Comparison of ENCODE assay signal across 8 cellular contexts in genomic region chr9:41272879-41273548, GRCh38.
DNase-seq lines count a peak whose midpoint lies in the region; ATAC-seq and TF ChIP-seq lines count a peak whose summit lies in the region.
"Not testable (repeated sequence)": the region's sequence is repeated elsewhere in the genome, so short reads cannot be mapped to it uniquely, and the experiment has no call there.

No MANE protein-coding gene starts in this region.

- not testable (repeated sequence) for H3K27ac ChIP-seq in CD4-positive, CD25-positive, alpha-beta regulatory T cell (ENCODE audit: insufficient read depth, low read length, poor library complexity, severe bottlenecking); esophagus (ENCODE audit: low read depth in 2 of 2, low read length in 1 of 2)
- peak overlapping the region in 3 of 4 donors; percentile 48 to 76 (median 62) for H3K27ac ChIP-seq in Peyer's patch

- not testable (repeated sequence) for H3K4me1 ChIP-seq in CD4-positive, CD25-positive, alpha-beta regulatory T cell (ENCODE audit: control insufficient read depth, insufficient read depth, low read length, poor library complexity, severe bottlenecking); Peyer's patch; esophagus (ENCODE audit: control insufficient read depth in 2 of 2, insufficient read depth in 2 of 2, low read length in 1 of 2)

- TF ChIP-seq CTCF in Peyer's patch (IDR thresholded peaks at IDR 0.05); mesothelial cell of epicardium (IDR thresholded peaks at IDR 0.05; ENCODE audit: unreplicated experiment): not testable (repeated sequence)

- TF ChIP-seq POLR2A in Peyer's patch (IDR thresholded peaks at IDR 0.05): not testable (repeated sequence)

- not testable (repeated sequence) for H3K27ac Mint-ChIP-seq in CD4-positive, CD25-positive, alpha-beta regulatory T cell; mesothelial cell of epicardium

- 11 to 35% methylated on average over 10 to 34 of the region's 49 CpGs for WGBS in esophagus, 2 donors

- not testable (repeated sequence) for H3K4me1 Mint-ChIP-seq in CD4-positive, CD25-positive, alpha-beta regulatory T cell; mesothelial cell of epicardium

- peak; percentile 10 to 45 (median 16) for DNase-seq in CD4-positive, CD25-positive, alpha-beta regulatory T cell
- DNase-seq in Peyer's patch: peak in 2 of 3 donors; percentile 44 to 60
- peak; percentile 73 for DNase-seq in activated effector memory CD4-positive, alpha-beta T cell treated with anti-CD3 and anti-CD28 coated beads, Interleukin-2, amount 50 U/mL, for 16 hours
- peak in 1 of 2 experiments; percentile 57 for DNase-seq in mesothelial cell of epicardium (ENCODE audit: low spot score in 2 of 2, unreplicated experiment in 2 of 2)
- peak; percentile 15 to 20 for DNase-seq in stimulated activated CD4-positive, alpha-beta T cell treated with anti-CD3 and anti-CD28 coated beads, Interleukin-2, amount 100 ng/mL, for 48 hours

- ATAC-seq in CD4-positive, CD25-positive, alpha-beta regulatory T cell (ENCODE audit: low read depth in 2 of 2): not testable (repeated sequence)
- peak; percentile 52 for ATAC-seq in GM19395 (IDR thresholded peaks at IDR 0.05; ENCODE audit: unreplicated experiment)
- ATAC-seq in HG03039 (IDR thresholded peaks at IDR 0.05; ENCODE audit: unreplicated experiment): peak; percentile 34

- H3K9me3 Mint-ChIP-seq in CD4-positive, CD25-positive, alpha-beta regulatory T cell; mesothelial cell of epicardium: not testable (repeated sequence)

- not testable (repeated sequence) for H3K4me3 ChIP-seq in CD4-positive, CD25-positive, alpha-beta regulatory T cell (ENCODE audit: low read depth, low read length)
- peak overlapping the region; percentile 50 to 55 (median 54) for H3K4me3 ChIP-seq in Peyer's patch
- peak overlapping the region; percentile 35 to 40 for H3K4me3 ChIP-seq in esophagus (ENCODE audit: low read depth in 1 of 2, low read length in 2 of 2)

- not testable (repeated sequence) for H3K4me3 Mint-ChIP-seq in CD4-positive, CD25-positive, alpha-beta regulatory T cell
- peak overlapping the region; percentile 51 for H3K4me3 Mint-ChIP-seq in mesothelial cell of epicardium

- H3K27me3 Mint-ChIP-seq in CD4-positive, CD25-positive, alpha-beta regulatory T cell; mesothelial cell of epicardium (ENCODE audit: low read depth): not testable (repeated sequence)

- H3K27me3 ChIP-seq in CD4-positive, CD25-positive, alpha-beta regulatory T cell (ENCODE audit: control insufficient read depth, insufficient read depth, low read length); Peyer's patch; esophagus (ENCODE audit: control insufficient read depth in 1 of 2, insufficient read depth in 2 of 2, low read length in 2 of 2): not testable (repeated sequence)

- H3K36me3 ChIP-seq in CD4-positive, CD25-positive, alpha-beta regulatory T cell (ENCODE audit: control insufficient read depth, insufficient read depth, low read length); Peyer's patch; esophagus (ENCODE audit: control insufficient read depth in 2 of 2, insufficient read depth in 2 of 2, low read length in 1 of 2): not testable (repeated sequence)

- not testable (repeated sequence) for H3K9me3 ChIP-seq in CD4-positive, CD25-positive, alpha-beta regulatory T cell (ENCODE audit: control insufficient read depth in 2 of 2, low read length in 2 of 2); Peyer's patch; esophagus (ENCODE audit: control insufficient read depth in 2 of 2, insufficient read depth in 1 of 2, low read depth in 1 of 2, low read length in 1 of 2)

- not testable (repeated sequence) for H3K36me3 Mint-ChIP-seq in CD4-positive, CD25-positive, alpha-beta regulatory T cell; mesothelial cell of epicardium
